ENCODE assay signal across 12 cellular contexts in genomic region chr2:48357351-48357750, GRCh38. TPM values are rescaled to one million over a fixed set of nuclear protein-coding genes. Genes with fewer than 3 reads are reported as not detected.
DNase-seq lines count a peak whose midpoint lies in the region; ATAC-seq and TF ChIP-seq lines count a peak whose summit lies in the region.
"Had no signal": no experiment of that assay in that cellular context is flagged by ENCODE, and none has a peak within 500 bp of the region (broad histone marks: within the 10 kb centered on the region; RNA-seq: fewer than 3 reads in every experiment).

No MANE protein-coding gene starts in this region.

- H3K9ac ChIP-seq in H9 (ENCODE audit: extremely low read depth, insufficient read length, low read length) (no peak overlapping the region), mesenchymal stem cell (ENCODE audit: low read length) (no peak overlapping the region)

- POLR2A ChIA-PET in activated CD4-positive, alpha-beta memory T cell treated with anti-CD3 and anti-CD28 coated beads for 36 hours (lab: Charles Lee), result interaction anchor here (0.7 kb wide), 1 partner anchor 458 kb away, joined by 3 read pairs; no protein-coding TSS in a partner anchor

- H3K79me1 ChIP-seq in H9 (ENCODE audit: insufficient read depth, low read depth, low read length, poor library complexity, severe bottlenecking) (no peaks in the 10 kb centered on the region), mesenchymal stem cell (replicated peaks; ENCODE audit: low read length, poor library complexity, severe bottlenecking) (peaks cover 10% of the 10 kb centered on the region)

- H2BK20ac ChIP-seq in H9 (ENCODE audit: low read depth, low read length, poor library complexity, severe bottlenecking), result no peak overlapping the region

- H2BK5ac ChIP-seq in H9 (ENCODE audit: insufficient read length, low read length) (no peak overlapping the region), mesenchymal stem cell (ENCODE audit: low read depth, low read length, poor library complexity, severe bottlenecking) (no peak overlapping the region)

- intact Hi-C loops in activated CD4-positive, alpha-beta memory T cell treated with anti-CD3 and anti-CD28 coated beads for 36 hours (cut with micrococcal nuclease), result loop anchor here (1.0 to 5.0 kb wide), 2 partner anchors 13 to 65 kb away; no protein-coding TSS in a partner anchor
- intact Hi-C loops in dorsolateral prefrontal cortex (cut with DNase I), result no loop called here

- H3K27me3 Mint-ChIP-seq in CD4-positive, CD25-positive, alpha-beta regulatory T cell, result peaks cover 4% of the 10 kb centered on the region
- no peaks in the 10 kb centered on the region for H3K27me3 Mint-ChIP-seq in H9 (ENCODE audit: low read depth)
- H3K27me3 Mint-ChIP-seq in activated CD4-positive, alpha-beta memory T cell treated with anti-CD3 and anti-CD28 coated beads for 36 hours, result no peaks in the 10 kb centered on the region
- no peaks in the 10 kb centered on the region for H3K27me3 Mint-ChIP-seq in mesothelial cell of epicardium (ENCODE audit: low read depth)

- peaks cover 58% of the 10 kb centered on the region for H3K4me1 ChIP-seq in CD4-positive, CD25-positive, alpha-beta regulatory T cell (ENCODE audit: control insufficient read depth, insufficient read depth, low read length, poor library complexity, severe bottlenecking)
- H3K4me1 ChIP-seq in H9 (ENCODE audit: insufficient read depth, low read length) (no peaks in the 10 kb centered on the region; the same call in 1 of the 2 replicates), mesenchymal stem cell (ENCODE audit: control insufficient read depth, insufficient read depth, low read depth, low read length) (no peaks in the 10 kb centered on the region)

- peaks cover 11% of the 10 kb centered on the region for H3K36me3 ChIP-seq in CD4-positive, CD25-positive, alpha-beta regulatory T cell (ENCODE audit: control insufficient read depth, insufficient read depth, low read length)
- H3K36me3 ChIP-seq in mesenchymal stem cell (ENCODE audit: control insufficient read depth in 1 of 2, insufficient read depth in 2 of 2, low read depth in 1 of 2, low read length in 2 of 2), result peaks cover 0 to 19% of the 10 kb centered on the region in 2 experiments

- H2AK5ac ChIP-seq in H9 (ENCODE audit: insufficient read length, low read length), result no peak overlapping the region
- H2AK5ac ChIP-seq in mesenchymal stem cell (ENCODE audit: low read length, severe bottlenecking), result no peak overlapping the region

- H3K4me3 ChIP-seq in CD4-positive, CD25-positive, alpha-beta regulatory T cell (ENCODE audit: low read depth, low read length), result peak overlapping the region; percentile 79
- H3K4me3 ChIP-seq in mesenchymal stem cell (ENCODE audit: insufficient read depth in 1 of 2, low read depth in 1 of 2, low read length in 2 of 2) (no peak overlapping the region), dorsolateral prefrontal cortex (no peak overlapping the region)
- H3K4me3 ChIP-seq: coronary artery had no signal

- TF ChIP-seq CTCF in H9 (conservative IDR thresholded peaks at IDR 0.05) (no peak), mesothelial cell of epicardium (IDR thresholded peaks at IDR 0.05; ENCODE audit: unreplicated experiment) (no peak), dorsolateral prefrontal cortex (IDR thresholded peaks at IDR 0.05 in 54 of 56, conservative IDR thresholded peaks at IDR 0.05 in 2 of 56; ENCODE audit: low read depth in 1 of 56, partially characterized antibody in 56 of 56) (no peak)

- H2BK12ac ChIP-seq in H9 (ENCODE audit: insufficient read length, low read depth, low read length) (no peak overlapping the region), mesenchymal stem cell (ENCODE audit: low read length in 2 of 2) (no peak overlapping the region)

- H3K4me1 Mint-ChIP-seq in CD4-positive, CD25-positive, alpha-beta regulatory T cell, result peaks cover 45 to 77% (median 58%) of the 10 kb centered on the region in 4 donors
- H3K4me1 Mint-ChIP-seq in H9 (peaks cover 16 to 17% of the 10 kb centered on the region in 2 experiments), mesothelial cell of epicardium (peaks cover 12% of the 10 kb centered on the region)
- H3K4me1 Mint-ChIP-seq in activated CD4-positive, alpha-beta memory T cell treated with anti-CD3 and anti-CD28 coated beads for 36 hours (ENCODE audit: low read depth), result peaks cover 51% of the 10 kb centered on the region

- H4K8ac ChIP-seq in H9 (replicated peaks; ENCODE audit: insufficient read length, low read depth, low read length) (no peak overlapping the region), mesenchymal stem cell (ENCODE audit: low read length) (no peak overlapping the region)

- H3K18ac ChIP-seq in H9 (ENCODE audit: insufficient read length, low read depth, low read length), result no peak overlapping the region
- H3K18ac ChIP-seq in mesenchymal stem cell (ENCODE audit: low read depth in 1 of 2, low read length in 2 of 2), result peak overlapping the region in 1 of 2 experiments; percentile 48

- ATAC-seq in CD4-positive, CD25-positive, alpha-beta regulatory T cell (ENCODE audit: low read depth in 2 of 2), result no peak
- ATAC-seq: WTC11 had no signal

- peaks cover 0 to 1% (median 0%) of the 10 kb centered on the region in 7 donors for H3K9me3 Mint-ChIP-seq in CD4-positive, CD25-positive, alpha-beta regulatory T cell
- H3K9me3 Mint-ChIP-seq in H9, result peaks cover 4 to 6% of the 10 kb centered on the region in 2 experiments; a peak in 3 of 5 replicates
- peaks cover 2% of the 10 kb centered on the region for H3K9me3 Mint-ChIP-seq in activated CD4-positive, alpha-beta memory T cell treated with anti-CD3 and anti-CD28 coated beads for 36 hours
- peaks cover 13% of the 10 kb centered on the region for H3K9me3 Mint-ChIP-seq in mesothelial cell of epicardium

- CTCF ChIA-PET in activated CD4-positive, alpha-beta memory T cell treated with anti-CD3 and anti-CD28 coated beads for 36 hours (lab: Charles Lee), result no interaction called here

- H3K36me3 Mint-ChIP-seq in CD4-positive, CD25-positive, alpha-beta regulatory T cell, result peaks cover 13% of the 10 kb centered on the region
- H3K36me3 Mint-ChIP-seq in H9 (ENCODE audit: insufficient read depth in 1 of 3, low read depth in 3 of 3), result peaks cover 15 to 32% (median 19%) of the 10 kb centered on the region in 3 experiments
- peaks cover 19% of the 10 kb centered on the region for H3K36me3 Mint-ChIP-seq in activated CD4-positive, alpha-beta memory T cell treated with anti-CD3 and anti-CD28 coated beads for 36 hours
- peaks cover 6% of the 10 kb centered on the region for H3K36me3 Mint-ChIP-seq in mesothelial cell of epicardium

- no peaks in the 10 kb centered on the region for H3K9me3 ChIP-seq in CD4-positive, CD25-positive, alpha-beta regulatory T cell (ENCODE audit: control insufficient read depth in 2 of 2, low read length in 2 of 2)
- H3K9me3 ChIP-seq in H9 (ENCODE audit: control insufficient read depth, low read depth, low read length), result no peaks in the 10 kb centered on the region
- no peaks in the 10 kb centered on the region for H3K9me3 ChIP-seq in mesenchymal stem cell (ENCODE audit: control insufficient read depth, low read length)

- H2AFZ ChIP-seq in H9 (ENCODE audit: low read length), result no peak overlapping the region
- H2AFZ ChIP-seq in mesenchymal stem cell (ENCODE audit: low read depth, low read length), result no peak overlapping the region

- H3K79me2 ChIP-seq in H9 (ENCODE audit: insufficient read depth, low read length), result peaks cover 2% of the 10 kb centered on the region; the same call in 1 of the 2 replicates

- H3K23ac ChIP-seq in H9 (ENCODE audit: insufficient read length, low read depth, low read length) (no peak overlapping the region), mesenchymal stem cell (ENCODE audit: low read length in 2 of 2) (no peak overlapping the region)

- H3K14ac ChIP-seq in H9 (ENCODE audit: insufficient read depth, low read length) (no peak overlapping the region), mesenchymal stem cell (ENCODE audit: low read length in 2 of 2) (no peak overlapping the region)

- H3K27me3 ChIP-seq in CD4-positive, CD25-positive, alpha-beta regulatory T cell (ENCODE audit: control insufficient read depth, insufficient read depth, low read length), result no peaks in the 10 kb centered on the region
- H3K27me3 ChIP-seq in H9 (ENCODE audit: insufficient read depth, low read length) (no peaks in the 10 kb centered on the region), mesenchymal stem cell (ENCODE audit: control insufficient read depth in 1 of 2, insufficient read depth in 1 of 2, low read length in 2 of 2) (no peaks in the 10 kb centered on the region), dorsolateral prefrontal cortex (no peaks in the 10 kb centered on the region)

- no peak overlapping the region for H3K4me2 ChIP-seq in H9 (ENCODE audit: insufficient read depth, insufficient read length, low read length)
- H3K4me2 ChIP-seq in mesenchymal stem cell (ENCODE audit: low read length, poor library complexity, severe bottlenecking), result no peak overlapping the region

- no CpG with 5 or more reads among the region's 8 CpGs for WGBS in H9 (ENCODE audit: extremely low coverage, insufficient read length, low lambda C conversion rate)
- 78% methylated on average over 5 of the region's 8 CpGs for WGBS in mesenchymal stem cell

- H3K4me3 Mint-ChIP-seq in CD4-positive, CD25-positive, alpha-beta regulatory T cell, result peak overlapping the region; percentile 71 to 91 (median 82)
- no peak overlapping the region for H3K4me3 Mint-ChIP-seq in H9
- peak overlapping the region; percentile 41 for H3K4me3 Mint-ChIP-seq in activated CD4-positive, alpha-beta memory T cell treated with anti-CD3 and anti-CD28 coated beads for 36 hours
- H3K4me3 Mint-ChIP-seq in mesothelial cell of epicardium, result no peak overlapping the region
- H3K4me3 Mint-ChIP-seq: WTC11 had no signal

- peak overlapping the region; percentile 88 to 94 (median 93) for H3K27ac Mint-ChIP-seq in CD4-positive, CD25-positive, alpha-beta regulatory T cell
- H3K27ac Mint-ChIP-seq in H9 (peak overlapping the region in 2 of 3 experiments; percentile 24 to 52; a peak in 4 of 7 replicates), mesothelial cell of epicardium (peak overlapping the region; percentile 82)
- peak overlapping the region; percentile 85 for H3K27ac Mint-ChIP-seq in activated CD4-positive, alpha-beta memory T cell treated with anti-CD3 and anti-CD28 coated beads for 36 hours

- H2BK120ac ChIP-seq in H9 (ENCODE audit: low read depth, low read length, poor library complexity, severe bottlenecking) (no peak overlapping the region), mesenchymal stem cell (ENCODE audit: low read depth, low read length) (no peak overlapping the region)

- H3K23me2 ChIP-seq in H9 (ENCODE audit: insufficient read length, low read depth, low read length, poor library complexity, severe bottlenecking), result no peaks in the 10 kb centered on the region

- peak overlapping the region; percentile 87 for H3K27ac ChIP-seq in CD4-positive, CD25-positive, alpha-beta regulatory T cell (ENCODE audit: insufficient read depth, low read length, poor library complexity, severe bottlenecking)
- no peak overlapping the region for H3K27ac ChIP-seq in H9 (ENCODE audit: insufficient read length, low read depth, low read length)
- no peak overlapping the region for H3K27ac ChIP-seq in mesenchymal stem cell (ENCODE audit: low read length, poor library complexity, severe bottlenecking)
- H3K27ac ChIP-seq in dorsolateral prefrontal cortex, result peak overlapping the region in 17 of 59 donors; percentile 0 to 42 (median 17)
- H3K27ac ChIP-seq: coronary artery had no signal

- no peak overlapping the region for H3K4ac ChIP-seq in H9 (ENCODE audit: low read depth, low read length)
- H3K4ac ChIP-seq in mesenchymal stem cell (ENCODE audit: low read depth in 1 of 2, low read length in 2 of 2), result no peak overlapping the region

- no peaks in the 10 kb centered on the region for H4K20me1 ChIP-seq in H9 (ENCODE audit: control insufficient read depth, insufficient read depth, insufficient read length)

- H4K91ac ChIP-seq in H9 (ENCODE audit: insufficient read length, low read depth, low read length) (no peak overlapping the region), mesenchymal stem cell (ENCODE audit: low read length) (no peak overlapping the region)

- H3T11ph ChIP-seq in H9 (ENCODE audit: low read length), result no peak overlapping the region

- no peak overlapping the region for H3K56ac ChIP-seq in H9 (ENCODE audit: insufficient read length, low read depth, low read length)

- no peak overlapping the region for H4K5ac ChIP-seq in H9 (ENCODE audit: insufficient read length, low read depth, low read length)

- no peak overlapping the region for H2BK15ac ChIP-seq in H9 (ENCODE audit: low read depth, low read length)
- no peak overlapping the region for H2BK15ac ChIP-seq in mesenchymal stem cell (ENCODE audit: low read depth, poor library complexity, severe bottlenecking)

- no peak for DNase-seq in CD4-positive, CD25-positive, alpha-beta regulatory T cell
- no peak for DNase-seq in H9
- DNase-seq in activated CD4-positive, alpha-beta memory T cell treated with anti-CD3 and anti-CD28 coated beads for 36 hours, result no peak
- DNase-seq in mesothelial cell of epicardium (ENCODE audit: low spot score in 2 of 2, unreplicated experiment in 2 of 2), result no peak
- DNase-seq in stimulated activated naive CD4-positive, alpha-beta T cell treated with Interleukin-2 at 50 U/mL for 16 hours (lab: John Stamatoyannopoulos, UW), result no peak
- DNase-seq in mesenchymal stem cell, result no peak
- no peak for DNase-seq in dorsolateral prefrontal cortex
- DNase-seq in NCI-H748 (lab: John Stamatoyannopoulos, UW; ENCODE audit: unreplicated experiment), result no peak
- DNase-seq: NCI-H1105, SIG-M5 had no signal

RNA-seq across cellular contexts. Expression of gene FOXN2, which starts 42.9 kb away (rescaled TPM):
- 58.4 TPM for total RNA-seq in CD4-positive, CD25-positive, alpha-beta regulatory T cell
- polyA plus RNA-seq in CD4-positive, CD25-positive, alpha-beta regulatory T cell, result 10 to 100 TPM; 48.9 to 67.6 (median 59.5) TPM
- total RNA-seq in H9 (2021) (21.2 and 22.1 TPM in 2 replicates), mesothelial cell of epicardium (10.1 to 12.9 TPM (median 12.8 TPM) in 3 replicates), dorsolateral prefrontal cortex (10 to 100 TPM; 18.9 to 82.0 (median 34.8) TPM)
- 10 to 100 TPM; 45.7 to 47.0 TPM for total RNA-seq in activated CD4-positive, alpha-beta memory T cell treated with anti-CD3 and anti-CD28 coated beads for 36 hours
- 9.7 TPM for polyA plus RNA-seq in mesenchymal stem cell (2013, experiment 1 of 2)
- polyA plus RNA-seq in mesenchymal stem cell (2013, experiment 2 of 2), result 9.7 TPM

Comparison
In these comparisons a context has a peak if more than half of its experiments do, and no peak if none do; other contexts are left out.
1. H3K27ac Mint-ChIP-seq: peak in every context shown above with its lines; median percentile 93 in CD4-positive, CD25-positive, alpha-beta regulatory T cell; 85 in activated CD4-positive, alpha-beta memory T cell treated with anti-CD3 and anti-CD28 coated beads for 36 hours; 82 in mesothelial cell of epicardium; 38 in H9.
2. H3K4me3 Mint-ChIP-seq: peak in CD4-positive, CD25-positive, alpha-beta regulatory T cell (4 of 4) and activated CD4-positive, alpha-beta memory T cell treated with anti-CD3 and anti-CD28 coated beads for 36 hours (single experiment); none in H9 (0 of 2) and mesothelial cell of epicardium (single experiment).